ENCODE assay signal across 21 cellular contexts in the genomic region with DNA sequence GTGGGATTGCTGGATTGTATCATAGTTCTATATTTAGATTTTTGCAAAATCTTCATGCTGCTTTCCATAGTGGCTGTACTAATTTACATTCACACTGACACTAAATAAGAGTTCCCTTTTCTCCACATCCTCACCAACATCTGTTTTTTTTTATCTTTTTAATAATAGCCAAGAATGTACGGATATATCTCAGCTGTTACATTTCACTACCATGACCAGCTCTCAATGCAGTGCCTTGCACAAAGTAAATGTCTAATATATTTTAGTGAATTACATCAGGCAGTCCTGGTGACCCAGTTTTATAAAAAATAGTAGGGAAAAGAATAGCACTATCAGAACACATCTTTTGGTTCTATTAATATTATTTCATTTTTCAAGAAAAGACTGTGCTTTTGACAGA.
"Had no signal": no experiment of that assay in that cellular context is flagged by ENCODE, and none has a peak within 500 bp of the region (broad histone marks: within the 10 kb centered on the region; RNA-seq: fewer than 3 reads in every experiment).

No MANE protein-coding gene starts in this region.

- H3K36me3 ChIP-seq: esophagus muscularis mucosa, gastrocnemius medialis, heart right ventricle, neutrophil, stomach, thoracic aorta, transverse colon had no signal

- H3K36me3 Mint-ChIP-seq: naive thymus-derived CD4-positive, alpha-beta T cell had no signal

- H3K9me3 ChIP-seq: esophagus muscularis mucosa, gastrocnemius medialis, heart right ventricle, neutrophil, psoas muscle, stomach, thoracic aorta, transverse colon had no signal

- H3K27ac ChIP-seq: epithelial cell of prostate, esophagus muscularis mucosa, gastrocnemius medialis, heart right ventricle, neutrophil, psoas muscle, skin epidermis, stomach, thoracic aorta, transverse colon had no signal

- H3K4me3 Mint-ChIP-seq: dendritic cell treated with granulocyte-macrophage colony-stimulating factor and Interleukin-4, amounts not matched to agents 40 ng/mL and 50 ng/mL, for 4 days; effector memory CD8-positive, alpha-beta T cell; naive thymus-derived CD4-positive, alpha-beta T cell had no signal

- H3K27me3 ChIP-seq: esophagus muscularis mucosa, gastrocnemius medialis, heart right ventricle, stomach, transverse colon had no signal

- H3K4me1 ChIP-seq: psoas muscle had no signal

- H3K4me1 Mint-ChIP-seq: naive thymus-derived CD4-positive, alpha-beta T cell had no signal

- DNase-seq: effector memory CD8-positive, alpha-beta T cell; gastrocnemius medialis; heart right ventricle; hypothalamus; kidney glomerular epithelial cell; mesendoderm; naive thymus-derived CD4-positive, alpha-beta T cell; psoas muscle; retina; stimulated activated CD4-positive, alpha-beta T cell treated with anti-CD3 and anti-CD28 coated beads, Interleukin-2, amount 100 ng/mL, for 24 hours; stimulated activated naive CD4-positive, alpha-beta T cell; stomach; substantia nigra; transverse colon had no signal

- H3K9me3 Mint-ChIP-seq: dendritic cell treated with granulocyte-macrophage colony-stimulating factor and Interleukin-4, amounts not matched to agents 40 ng/mL and 50 ng/mL, for 4 days had no signal

- ATAC-seq: effector memory CD8-positive, alpha-beta T cell; gastrocnemius medialis; heart right ventricle; naive thymus-derived CD4-positive, alpha-beta T cell; sciatic nerve had no signal

- H3K27ac Mint-ChIP-seq: dendritic cell treated with granulocyte-macrophage colony-stimulating factor and Interleukin-4, amounts not matched to agents 40 ng/mL and 50 ng/mL, for 4 days; effector memory CD8-positive, alpha-beta T cell; naive thymus-derived CD4-positive, alpha-beta T cell had no signal

- H3K4me3 ChIP-seq: esophagus muscularis mucosa, gastrocnemius medialis, heart right ventricle, psoas muscle, skin epidermis, stomach, thoracic aorta, transverse colon had no signal
